In genomic region chr11:76209671-76209955, GRCh38 we compare ENCODE assay signal across 8 cellular contexts. TPM values are rescaled to one million over a fixed set of nuclear protein-coding genes. Genes with fewer than 3 reads are reported as not detected.
DNase-seq lines count a peak whose midpoint lies in the region; ATAC-seq and TF ChIP-seq lines count a peak whose summit lies in the region.

No MANE protein-coding gene starts in this region.

- no peak for ATAC-seq in PC-3
- ATAC-seq in GM18502 (IDR thresholded peaks at IDR 0.05; ENCODE audit: poor library complexity, unreplicated experiment) = no peak

- H3K27ac ChIP-seq in PC-3 (ENCODE audit: low read length) (no peak overlapping the region), esophagus squamous epithelium (peak overlapping the region in 1 of 4 donors; percentile 55), parathyroid adenoma (no peak overlapping the region)

- no peaks in the 10 kb centered on the region for H3K9me2 ChIP-seq in PC-3 (replicated peaks; ENCODE audit: low read length)

- DNase-seq in Caco-2 (no peak), PC-3 (no peak), esophagus squamous epithelium (lab: John Stamatoyannopoulos, UW) (no peak), NCI-H2029 treated with DMSO at 0.1 percent for 48 hours (lab: John Stamatoyannopoulos, UW) (no peak), GM20000 (ENCODE audit: low spot score) (no peak), KBM-7 (no peak)

- H2AFZ ChIP-seq in PC-3 (ENCODE audit: low read length) (peak overlapping the region; percentile 93; the same call in 1 of the 2 replicates), parathyroid adenoma (peak overlapping the region; percentile 77)

- H3K36me3 Mint-ChIP-seq in Caco-2 (ENCODE audit: insufficient read depth, unreplicated experiment) = peaks cover 34% of the 10 kb centered on the region

- H3K4me2 ChIP-seq in PC-3 (ENCODE audit: low read length) (peak overlapping the region; percentile 98), parathyroid adenoma (ENCODE audit: low read length) (peak overlapping the region; percentile 69)

- TF ChIP-seq POLR2A in esophagus squamous epithelium (IDR thresholded peaks at IDR 0.05) = no peak

- H3K4me3 Mint-ChIP-seq in Caco-2 (ENCODE audit: unreplicated experiment) = peak overlapping the region; percentile 85

- H3K79me2 ChIP-seq in PC-3 (ENCODE audit: low read length) (no peaks in the 10 kb centered on the region), parathyroid adenoma (no peaks in the 10 kb centered on the region)

- CTCF ChIA-PET in Caco-2 (lab: Charles Lee) (interaction anchor here (0.6 to 6.4 kb wide), 18 partner anchors 8 to 675 kb away, joined by 3 to 170 read pairs (median 6); partner anchors contain the start of gene EMSY), PC-3 (lab: Charles Lee) (interaction anchor here (0.6 kb wide), 1 partner anchor 474 kb away, joined by 3 read pairs; no protein-coding TSS in a partner anchor)

- H3K4me3 ChIP-seq in Caco-2 (ENCODE audit: low read depth, low read length) = peak overlapping the region; percentile 70
- peak overlapping the region; percentile 67 for H3K4me3 ChIP-seq in PC-3 (ENCODE audit: low read length)
- peak overlapping the region; percentile 30 to 77 (median 57) for H3K4me3 ChIP-seq in esophagus squamous epithelium
- peak overlapping the region; percentile 42 for H3K4me3 ChIP-seq in parathyroid adenoma (ENCODE audit: low read depth, low read length)

- H3K9ac ChIP-seq in PC-3 (ENCODE audit: low read length) = no peak overlapping the region
- H3K9ac ChIP-seq in parathyroid adenoma = no peak overlapping the region

- H3K9me3 Mint-ChIP-seq in Caco-2 (ENCODE audit: unreplicated experiment) = no peaks in the 10 kb centered on the region

- POLR2A ChIA-PET in Caco-2 (lab: Charles Lee) = interaction anchor here (0.6 kb wide), 1 partner anchor 76 kb away, joined by 3 read pairs; no protein-coding TSS in a partner anchor
- POLR2A ChIA-PET in PC-3 (lab: Charles Lee; ENCODE audit: unreplicated experiment) = no interaction called here

- intact Hi-C loops in Caco-2 (cut with micrococcal nuclease; ENCODE audit: unreplicated experiment) (loop anchor here (2.0 to 5.0 kb wide), 2 partner anchors 303 to 392 kb away; partner anchors contain the start of gene UVRAG), PC-3 (cut with micrococcal nuclease) (loop anchor here (2.0 kb wide), 1 partner anchor 25 kb away; no protein-coding TSS in a partner anchor), esophagus squamous epithelium (cut with DNase I) (loop anchor here (5.0 kb wide), 1 partner anchor 108 kb away; no protein-coding TSS in a partner anchor)

- H4K20me1 ChIP-seq in PC-3 (ENCODE audit: low read length) = no peaks in the 10 kb centered on the region

- TF ChIP-seq CTCF in Caco-2 (IDR thresholded peaks at IDR 0.05; ENCODE audit: insufficient read depth in 1 of 2, low read depth in 1 of 2, low read length in 1 of 2, severe bottlenecking in 1 of 2, unreplicated experiment in 1 of 2) (no peak), PC-3 (conservative IDR thresholded peaks at IDR 0.05; ENCODE audit: low read depth, low read length) (no peak), esophagus squamous epithelium (IDR thresholded peaks at IDR 0.05) (no peak), parathyroid adenoma (IDR thresholded peaks at IDR 0.05) (no peak), GM20000 (IDR thresholded peaks at IDR 0.05; ENCODE audit: extremely low read depth, missing control alignments) (no peak)

- peaks cover 12% of the 10 kb centered on the region for H3K4me1 Mint-ChIP-seq in Caco-2 (ENCODE audit: low read depth, unreplicated experiment)

- no peaks in the 10 kb centered on the region for H3K9me3 ChIP-seq in Caco-2
- H3K9me3 ChIP-seq in PC-3 (ENCODE audit: low read length) = no peaks in the 10 kb centered on the region
- no peaks in the 10 kb centered on the region for H3K9me3 ChIP-seq in esophagus squamous epithelium
- no peaks in the 10 kb centered on the region for H3K9me3 ChIP-seq in parathyroid adenoma (ENCODE audit: control insufficient read depth, low read length)

- peaks cover 10% of the 10 kb centered on the region for H3K27me3 Mint-ChIP-seq in Caco-2 (ENCODE audit: insufficient read depth, unreplicated experiment)

- in situ Hi-C loops in KBM-7 (cut with MboI; ENCODE audit: low pct_unique_long_range_greater_than_20kb, low sequenced_read_pairs) = no loop called here

- H3K36me3 ChIP-seq in Caco-2 (ENCODE audit: control insufficient read depth, insufficient read depth, low read length) (no peaks in the 10 kb centered on the region), PC-3 (ENCODE audit: low read depth, low read length) (no peaks in the 10 kb centered on the region), esophagus squamous epithelium (no peaks in the 10 kb centered on the region), parathyroid adenoma (ENCODE audit: control insufficient read depth, insufficient read depth, low read length) (no peaks in the 10 kb centered on the region)

- BruUV-seq in Caco-2 (replicated peaks; lab: Mats Ljungman, UMichigan) = no TSS peak
- BruUV-seq in PC-3 (replicated peaks; lab: Mats Ljungman, UMichigan) = no TSS peak

- H3K4me1 ChIP-seq in Caco-2 (peaks cover 4% of the 10 kb centered on the region), PC-3 (ENCODE audit: insufficient read depth, low read length) (peaks cover 32% of the 10 kb centered on the region), esophagus squamous epithelium (peaks cover 41 to 63% (median 46%) of the 10 kb centered on the region in 3 donors), parathyroid adenoma (no peaks in the 10 kb centered on the region)

- H3F3A ChIP-seq in PC-3 (ENCODE audit: low read length, unreplicated experiment) = no peaks in the 10 kb centered on the region

- H3K27ac Mint-ChIP-seq in Caco-2 (ENCODE audit: unreplicated experiment) = no peak overlapping the region

- WGBS in esophagus squamous epithelium, 2 donors = 0% methylated on average over 3 to 6 of the region's 17 CpGs

- H3K27me3 ChIP-seq in Caco-2 (replicated peaks; ENCODE audit: control insufficient read depth, insufficient read depth, low read length) = peaks cover 4% of the 10 kb centered on the region
- peaks cover 49% of the 10 kb centered on the region for H3K27me3 ChIP-seq in PC-3 (ENCODE audit: low read length)
- peaks cover 0 to 92% (median 17%) of the 10 kb centered on the region in 4 donors for H3K27me3 ChIP-seq in esophagus squamous epithelium
- H3K27me3 ChIP-seq in parathyroid adenoma (ENCODE audit: control insufficient read depth, insufficient read depth, low read length) = no peaks in the 10 kb centered on the region

RNA-seq across cellular contexts. Expression of gene WNT11, which starts 3.3 kb away (rescaled TPM):
- total RNA-seq in Caco-2 (2022) (22.6 and 29.0 TPM in 2 replicates), PC-3 (2014; rRNA removed) (0.40 and 1.6 TPM in 2 replicates), esophagus squamous epithelium (1 to 10 TPM in 1 of 4 donors, under 1 TPM in 3; 0.13 to 3.2 (median 0.38) TPM)
